Comparison of ENCODE assay signal across 8 cellular contexts in genomic region chr13:20411638-20412342, GRCh38.
DNase-seq lines count a peak whose midpoint lies in the region; ATAC-seq and TF ChIP-seq lines count a peak whose summit lies in the region.

No MANE protein-coding gene starts in this region.

- H3K9me3 ChIP-seq in iPS-20b (ENCODE audit: insufficient read depth, low read depth, low read length) (no peaks in the 10 kb centered on the region), colonic mucosa (no peaks in the 10 kb centered on the region)

- peaks cover 19% of the 10 kb centered on the region; the same call in 1 of the 2 replicates for H3K27me3 ChIP-seq in iPS-20b (ENCODE audit: insufficient read depth, low read length)
- no peaks in the 10 kb centered on the region for H3K27me3 ChIP-seq in colonic mucosa

- H3K4me1 ChIP-seq in iPS-20b (ENCODE audit: insufficient read depth, low read length) (peaks cover 27% of the 10 kb centered on the region), colonic mucosa (peaks cover 3% of the 10 kb centered on the region)

- H3K27ac ChIP-seq in iPS-20b (ENCODE audit: low read length) (no peak overlapping the region), colonic mucosa (no peak overlapping the region)

- H3K36me3 ChIP-seq in iPS-20b (ENCODE audit: insufficient read depth, low read depth, low read length) (no peaks in the 10 kb centered on the region), colonic mucosa (no peaks in the 10 kb centered on the region)

- intact Hi-C loops in colonic mucosa (cut with DNase I), result no loop called here

- H3K4me3 ChIP-seq in iPS-20b (ENCODE audit: low read length), result 0 out of 2 replicates have a peak overlapping the region, but pooled peaks have one; percentile 44
- no peak overlapping the region for H3K4me3 ChIP-seq in colonic mucosa

- H3K9ac ChIP-seq in iPS-20b (ENCODE audit: low read depth, low read length), result peak overlapping the region; percentile 26; the same call in 1 of the 2 replicates
- H3K9ac ChIP-seq in colonic mucosa (ENCODE audit: low read depth in 2 of 2, low read length in 2 of 2), result no peak overlapping the region

- ATAC-seq in GM18868 (IDR thresholded peaks at IDR 0.05; ENCODE audit: unreplicated experiment) (peak; percentile 96), HG02678 (IDR thresholded peaks at IDR 0.05; ENCODE audit: unreplicated experiment) (peak; percentile 96)

- no peak for TF ChIP-seq CTCF in colonic mucosa (IDR thresholded peaks at IDR 0.05)

- DNase-seq in NOMO-1 (lab: John Stamatoyannopoulos, UW; ENCODE audit: unreplicated experiment in 2 of 2) (peak; percentile 77 to 90), GOT3 (lab: John Stamatoyannopoulos, UW) (no peak), NCI-H524 treated with DMSO at 0.1 percent for 48 hours (lab: John Stamatoyannopoulos, UW) (no peak), colonic mucosa (no peak), NCI-H2171 (lab: John Stamatoyannopoulos, UW) (no peak)

Comparison
In these comparisons a context has a peak if more than half of its experiments do, and no peak if none do; other contexts are left out.
1. DNase-seq: peak in NOMO-1 (2 of 2); none in GOT3 (single experiment), NCI-H524 treated with DMSO at 0.1 percent for 48 hours (single experiment), colonic mucosa (single experiment) and NCI-H2171 (single experiment).